8 cellular contexts compared by ENCODE assay signal in the genomic region with DNA sequence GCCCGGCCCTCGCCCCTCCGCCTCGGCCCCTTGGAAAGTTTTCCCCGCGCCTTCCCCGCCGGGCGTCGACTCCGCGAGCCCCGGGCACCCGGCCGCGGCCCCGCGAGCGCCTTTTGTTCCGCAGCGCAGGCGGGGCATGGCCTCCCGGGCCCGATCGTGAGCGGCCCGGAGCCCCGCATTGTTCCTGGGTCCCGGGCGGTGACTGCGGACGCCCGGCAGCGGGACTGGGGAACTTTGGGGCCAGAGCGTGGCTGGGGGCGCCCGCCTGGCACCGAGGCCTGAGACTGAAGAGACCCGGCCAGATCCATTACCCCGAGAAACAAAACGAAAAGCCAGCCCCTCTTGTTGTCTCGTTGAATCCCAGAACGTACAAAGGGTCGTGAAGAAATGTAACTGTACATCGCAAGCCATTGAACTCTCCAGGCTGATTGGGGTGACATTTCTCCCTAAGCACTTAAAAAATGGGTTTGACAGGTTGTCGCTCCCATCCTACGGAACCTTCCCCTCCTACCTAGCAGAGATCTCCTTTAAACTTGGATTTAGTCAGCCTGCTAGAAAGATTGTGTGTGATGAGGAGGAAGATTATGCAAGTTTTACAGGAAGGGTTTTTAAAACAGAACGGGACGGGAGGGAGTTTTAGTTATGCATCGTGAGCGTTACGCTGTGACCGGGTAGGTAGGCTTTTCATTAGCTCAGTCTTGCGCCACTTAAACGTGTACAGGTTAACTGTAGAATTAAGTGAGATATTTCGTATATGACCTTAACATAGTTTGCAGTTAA. TPM values are rescaled to one million over a fixed set of nuclear protein-coding genes. Genes with fewer than 3 reads are reported as not detected.
DNase-seq lines count a peak whose midpoint lies in the region; ATAC-seq, FAIRE-seq and TF ChIP-seq lines count a peak whose summit lies in the region.

No MANE protein-coding gene starts in this region.

- TF ChIP-seq CTCF in OCI-LY7 (conservative IDR thresholded peaks at IDR 0.05; ENCODE audit: low read length), result peak; percentile 23
- peak in 1 of 7 experiments; percentile 5 for TF ChIP-seq CTCF in body of pancreas (IDR thresholded peaks at IDR 0.05)
- no peak for TF ChIP-seq CTCF in keratinocyte (optimal IDR thresholded peaks at IDR 0.05 in 1 of 3, IDR thresholded peaks at IDR 0.05 in 1 of 3, conservative IDR thresholded peaks at IDR 0.05 in 1 of 3; ENCODE audit: extremely low read depth in 1 of 3, insufficient read depth in 2 of 3, low read length in 3 of 3)

- H3K4me2 ChIP-seq in OCI-LY7 (ENCODE audit: low read length), result peak overlapping the region; percentile 83
- H3K4me2 ChIP-seq in keratinocyte (ENCODE audit: control insufficient read depth, extremely low read depth, insufficient read depth, low read depth, low read length), result peak overlapping the region; percentile 93

- intact Hi-C loops in OCI-LY7 (cut with micrococcal nuclease; ENCODE audit: unreplicated experiment), result loop anchor here (2.0 kb wide), 1 partner anchor 45 kb away; no protein-coding TSS in a partner anchor
- intact Hi-C loops in body of pancreas (cut with DNase I), result no loop called here

- H3K9me1 ChIP-seq in keratinocyte (ENCODE audit: control insufficient read depth, extremely low read depth, insufficient read depth, low read length), result no peaks in the 10 kb centered on the region

- dilution Hi-C loops in keratinocyte (cut with MboI; ENCODE audit: extremely low pct_ligation_motif_present, low sequenced_read_pairs), result no loop called here

- peak overlapping the region; percentile 90 to 99 (median 94) for H3K4me3 Mint-ChIP-seq in CD4-positive, CD25-positive, alpha-beta regulatory T cell
- H3K4me3 Mint-ChIP-seq in stimulated activated effector memory CD8-positive, alpha-beta T cell treated with anti-CD3 and anti-CD28 coated beads, Interleukin-12 subunit alpha, Interleukin-12 subunit beta, amount 100 ng/mL, for 72 hours, result peak overlapping the region; percentile 85

- no peaks in the 10 kb centered on the region for H3K27me3 ChIP-seq in CD4-positive, CD25-positive, alpha-beta regulatory T cell (ENCODE audit: control insufficient read depth, insufficient read depth, low read length)
- no peaks in the 10 kb centered on the region for H3K27me3 ChIP-seq in body of pancreas
- no peaks in the 10 kb centered on the region for H3K27me3 ChIP-seq in keratinocyte (ENCODE audit: control insufficient read depth, extremely low read depth, insufficient read depth, low read length)

- ATAC-seq in CD4-positive, CD25-positive, alpha-beta regulatory T cell (ENCODE audit: low read depth in 2 of 2), result peak in 1 of 2 donors; percentile 3
- ATAC-seq in GM18870 (IDR thresholded peaks at IDR 0.05; ENCODE audit: unreplicated experiment), result peak; percentile 15
- ATAC-seq in HG03103 (IDR thresholded peaks at IDR 0.05; ENCODE audit: low read depth, unreplicated experiment), result peak; percentile 9
- ATAC-seq in body of pancreas, result peak; percentile 21
- peak; percentile 40 for ATAC-seq in stimulated activated effector memory CD8-positive, alpha-beta T cell treated with anti-CD3 and anti-CD28 coated beads, Interleukin-12 subunit alpha, Interleukin-12 subunit beta, amount 100 ng/mL, for 72 hours
- no peak for ATAC-seq in HG02678 (IDR thresholded peaks at IDR 0.05; ENCODE audit: unreplicated experiment)

- peak overlapping the region; percentile 88 for H3K27ac ChIP-seq in CD4-positive, CD25-positive, alpha-beta regulatory T cell (ENCODE audit: insufficient read depth, low read length, poor library complexity, severe bottlenecking)
- H3K27ac ChIP-seq in OCI-LY7 (ENCODE audit: low read depth, low read length, poor library complexity, severe bottlenecking) (peak overlapping the region; percentile 85), body of pancreas (peak overlapping the region; percentile 73 to 95 (median 88)), keratinocyte (ENCODE audit: control insufficient read depth, insufficient read depth, low read length) (peak overlapping the region; percentile 84)

- CTCF ChIA-PET in OCI-LY7 (lab: Charles Lee; ENCODE audit: unreplicated experiment), result no interaction called here

- peak; percentile 79 for FAIRE-seq in keratinocyte (lab: Jason Lieb, UNC)

- peak overlapping the region; percentile 65; the same call in 1 of the 2 replicates for H2AFZ ChIP-seq in OCI-LY7 (ENCODE audit: low read length)
- H2AFZ ChIP-seq in keratinocyte (ENCODE audit: control insufficient read depth, low read length), result peak overlapping the region; percentile 74

- POLR2A ChIA-PET in OCI-LY7 (lab: Charles Lee), result interaction anchor here (0.7 to 1.0 kb wide), 3 partner anchors 10 to 45 kb away, joined by 3 to 4 read pairs (median 4); no protein-coding TSS in a partner anchor

- BruUV-seq in OCI-LY7 (replicated peaks; lab: Mats Ljungman, UMichigan), result no TSS peak

- TF ChIP-seq POLR2A in body of pancreas (IDR thresholded peaks at IDR 0.05), result peak in 1 of 3 donors; percentile 11

- peaks cover 44% of the 10 kb centered on the region for H3K4me1 ChIP-seq in CD4-positive, CD25-positive, alpha-beta regulatory T cell (ENCODE audit: control insufficient read depth, insufficient read depth, low read length, poor library complexity, severe bottlenecking)
- H3K4me1 ChIP-seq in OCI-LY7 (ENCODE audit: insufficient read depth, low read length, poor library complexity, severe bottlenecking) (peaks cover 61% of the 10 kb centered on the region), body of pancreas (peaks cover 16% of the 10 kb centered on the region), keratinocyte (ENCODE audit: control insufficient read depth, extremely low read depth, insufficient read depth, low read length) (peaks cover 17% of the 10 kb centered on the region)

- peaks cover 36 to 72% (median 52%) of the 10 kb centered on the region in 4 donors for H3K4me1 Mint-ChIP-seq in CD4-positive, CD25-positive, alpha-beta regulatory T cell
- peaks cover 50% of the 10 kb centered on the region for H3K4me1 Mint-ChIP-seq in stimulated activated effector memory CD8-positive, alpha-beta T cell treated with anti-CD3 and anti-CD28 coated beads, Interleukin-12 subunit alpha, Interleukin-12 subunit beta, amount 100 ng/mL, for 72 hours

- no peaks in the 10 kb centered on the region for H3K9me2 ChIP-seq in OCI-LY7 (ENCODE audit: insufficient read depth, low read length)

- peak overlapping the region; percentile 92 for H3K9ac ChIP-seq in keratinocyte (ENCODE audit: control insufficient read depth, extremely low read depth, insufficient read depth, low read length)

- H3K4me3 ChIP-seq in CD4-positive, CD25-positive, alpha-beta regulatory T cell (ENCODE audit: low read depth, low read length), result peak overlapping the region; percentile 96
- H3K4me3 ChIP-seq in OCI-LY7 (ENCODE audit: low read depth, low read length, poor library complexity, severe bottlenecking) (peak overlapping the region; percentile 99), body of pancreas (peak overlapping the region; percentile 81 to 92), keratinocyte (ENCODE audit: control insufficient read depth in 2 of 3, extremely low read depth in 1 of 3, insufficient read depth in 2 of 3, low read depth in 1 of 3, low read length in 3 of 3) (peak overlapping the region; percentile 65 to 99 (median 98))

- no peaks in the 10 kb centered on the region for H3K9me3 ChIP-seq in CD4-positive, CD25-positive, alpha-beta regulatory T cell (ENCODE audit: control insufficient read depth in 2 of 2, low read length in 2 of 2)
- H3K9me3 ChIP-seq in OCI-LY7 (ENCODE audit: low read length) (no peaks in the 10 kb centered on the region), body of pancreas (no peaks in the 10 kb centered on the region), keratinocyte (ENCODE audit: control insufficient read depth, low read depth, low read length) (no peaks in the 10 kb centered on the region)

- peaks cover 4% of the 10 kb centered on the region for H3K36me3 ChIP-seq in CD4-positive, CD25-positive, alpha-beta regulatory T cell (ENCODE audit: control insufficient read depth, insufficient read depth, low read length)
- H3K36me3 ChIP-seq in OCI-LY7 (ENCODE audit: insufficient read depth, low read length) (peaks cover 13% of the 10 kb centered on the region), body of pancreas (replicated peaks in 1 of 2; ENCODE audit: insufficient read depth in 1 of 2, low read depth in 2 of 2) (no peaks in the 10 kb centered on the region), keratinocyte (ENCODE audit: control insufficient read depth in 2 of 2, extremely low read depth in 1 of 2, insufficient read depth in 2 of 2, low read length in 2 of 2) (no peaks in the 10 kb centered on the region)

- DNase-seq in CD4-positive, CD25-positive, alpha-beta regulatory T cell, result peak in 2 of 3 donors; percentile 33 to 70
- DNase-seq in OCI-LY7 (ENCODE audit: low spot score) (peak; percentile 69), body of pancreas (peak in 2 of 4 donors; percentile 17 to 22), keratinocyte (ENCODE audit: low read depth, low spot score) (no peak)
- no peak for DNase-seq in stimulated activated effector memory CD8-positive, alpha-beta T cell treated with anti-CD3 and anti-CD28 coated beads, Interleukin-12 subunit alpha, Interleukin-12 subunit beta, amount 100 ng/mL, for 72 hours (ENCODE audit: low spot score in 2 of 2)

- H3K79me2 ChIP-seq in OCI-LY7 (ENCODE audit: insufficient read depth, low read depth, low read length) (peaks cover 53% of the 10 kb centered on the region), keratinocyte (ENCODE audit: control insufficient read depth, insufficient read depth, low read length) (peaks cover 53% of the 10 kb centered on the region)

- H4K20me1 ChIP-seq in OCI-LY7 (ENCODE audit: insufficient read depth, low read length), result peaks cover 20% of the 10 kb centered on the region
- H4K20me1 ChIP-seq in keratinocyte (ENCODE audit: control insufficient read depth, extremely low read depth, insufficient read depth, low read length), result peaks cover 2% of the 10 kb centered on the region

- no peaks in the 10 kb centered on the region for H3K36me3 Mint-ChIP-seq in CD4-positive, CD25-positive, alpha-beta regulatory T cell
- peaks cover 17% of the 10 kb centered on the region for H3K36me3 Mint-ChIP-seq in stimulated activated effector memory CD8-positive, alpha-beta T cell treated with anti-CD3 and anti-CD28 coated beads, Interleukin-12 subunit alpha, Interleukin-12 subunit beta, amount 100 ng/mL, for 72 hours

- no peaks in the 10 kb centered on the region for H3K9me3 Mint-ChIP-seq in CD4-positive, CD25-positive, alpha-beta regulatory T cell
- H3K9me3 Mint-ChIP-seq in stimulated activated effector memory CD8-positive, alpha-beta T cell treated with anti-CD3 and anti-CD28 coated beads, Interleukin-12 subunit alpha, Interleukin-12 subunit beta, amount 100 ng/mL, for 72 hours, result no peaks in the 10 kb centered on the region

- H3K27me3 Mint-ChIP-seq in CD4-positive, CD25-positive, alpha-beta regulatory T cell, result no peaks in the 10 kb centered on the region

- peak overlapping the region; percentile 84 to 92 (median 90) for H3K27ac Mint-ChIP-seq in CD4-positive, CD25-positive, alpha-beta regulatory T cell
- H3K27ac Mint-ChIP-seq in stimulated activated effector memory CD8-positive, alpha-beta T cell treated with anti-CD3 and anti-CD28 coated beads, Interleukin-12 subunit alpha, Interleukin-12 subunit beta, amount 100 ng/mL, for 72 hours, result peak overlapping the region; percentile 83

- WGBS in body of pancreas, 2 donors, result 0% methylated on average over 18 to 56 of the region's 56 CpGs

RNA-seq across cellular contexts. Expression of gene METTL9, which starts 0.8 kb away (rescaled TPM):
- 69.9 TPM for total RNA-seq in CD4-positive, CD25-positive, alpha-beta regulatory T cell
- 100 to 1,000 TPM; 108 to 141 (median 123) TPM for polyA plus RNA-seq in CD4-positive, CD25-positive, alpha-beta regulatory T cell
- total RNA-seq in OCI-LY7 (2014; rRNA removed; shearing (Covaris generic)), result 113 and 121 TPM in 2 replicates
- total RNA-seq in OCI-LY7 (2022) (120 and 126 TPM in 2 replicates), body of pancreas (100 to 1,000 TPM in 1 of 2 donors, 10 to 100 TPM in 1; 76.3 to 114 TPM)
- polyA plus RNA-seq in keratinocyte, result 67.8 to 108 TPM (median 68.7 TPM) in 3 replicates
- polyA plus RNA-seq in keratinocyte (2011; ENCODE audit: low read depth), result 23.1 TPM
- 54.7 and 122 TPM in 2 replicates for polyA plus RNA-seq in keratinocyte (2011; cell fraction: cytosol; rRNA removed)
- polyA plus RNA-seq in keratinocyte (2011; cell fraction: nucleus; rRNA removed), result 23.4 and 26.9 TPM in 2 replicates
- polyA plus RNA-seq in keratinocyte (2012; ENCODE audit: low replicate concordance), result 61.4 and 75.1 TPM in 2 replicates
- 14.2 to 46.8 TPM (median 30.3 TPM) in 3 replicates for polyA minus RNA-seq in keratinocyte
- polyA minus RNA-seq in keratinocyte (2011; cell fraction: cytosol; rRNA and poly(A)+ RNA removed), result 61.8 TPM
- polyA minus RNA-seq in keratinocyte (2011; cell fraction: nucleus; rRNA and poly(A)+ RNA removed), result 10.6 and 23.6 TPM in 2 replicates

RNA-seq across cellular contexts. Expression of gene IGSF6, which starts 52.2 kb away (rescaled TPM):
- total RNA-seq in CD4-positive, CD25-positive, alpha-beta regulatory T cell, result 0.25 TPM
- 1 to 10 TPM in 1 of 4 donors, under 1 TPM in 3; 0.13 to 1.1 (median 0.19) TPM for polyA plus RNA-seq in CD4-positive, CD25-positive, alpha-beta regulatory T cell
- 0.28 and 0.57 TPM in 2 replicates for total RNA-seq in OCI-LY7 (2014; rRNA removed; shearing (Covaris generic))
- total RNA-seq in OCI-LY7 (2022) (0.22 and 0.30 TPM in 2 replicates), body of pancreas (1 to 10 TPM in 1 of 2 donors, not detected in 1; 1.3 TPM)
- polyA plus RNA-seq in keratinocyte, result not detected in 3 replicates
- polyA plus RNA-seq in keratinocyte (2011; ENCODE audit: low read depth), result not detected
- polyA plus RNA-seq in keratinocyte (2011; cell fraction: cytosol; rRNA removed), result not detected in 2 replicates
- polyA plus RNA-seq in keratinocyte (2011; cell fraction: nucleus; rRNA removed), result not detected in 2 replicates
- 0.06 and 0.93 TPM in 2 replicates for polyA plus RNA-seq in keratinocyte (2012; ENCODE audit: low replicate concordance)
- not detected in 3 replicates for polyA minus RNA-seq in keratinocyte
- polyA minus RNA-seq in keratinocyte (2011; cell fraction: cytosol; rRNA and poly(A)+ RNA removed), result not detected
- polyA minus RNA-seq in keratinocyte (2011; cell fraction: nucleus; rRNA and poly(A)+ RNA removed), result not detected in 2 replicates

Comparison
In these comparisons a context has a peak if more than half of its experiments do, and no peak if none do; other contexts are left out.
1. DNase-seq: peak in CD4-positive, CD25-positive, alpha-beta regulatory T cell (2 of 3) and OCI-LY7 (single experiment); none in keratinocyte (single experiment) and stimulated activated effector memory CD8-positive, alpha-beta T cell treated with anti-CD3 and anti-CD28 coated beads, Interleukin-12 subunit alpha, Interleukin-12 subunit beta, amount 100 ng/mL, for 72 hours (0 of 2).
2. Peak in every context shown above with its lines, with median percentiles within 50 percentile points of each other: H3K27ac ChIP-seq and H3K4me3 ChIP-seq.